Comparison of ENCODE assay signal across 10 cellular contexts in the genomic region with DNA sequence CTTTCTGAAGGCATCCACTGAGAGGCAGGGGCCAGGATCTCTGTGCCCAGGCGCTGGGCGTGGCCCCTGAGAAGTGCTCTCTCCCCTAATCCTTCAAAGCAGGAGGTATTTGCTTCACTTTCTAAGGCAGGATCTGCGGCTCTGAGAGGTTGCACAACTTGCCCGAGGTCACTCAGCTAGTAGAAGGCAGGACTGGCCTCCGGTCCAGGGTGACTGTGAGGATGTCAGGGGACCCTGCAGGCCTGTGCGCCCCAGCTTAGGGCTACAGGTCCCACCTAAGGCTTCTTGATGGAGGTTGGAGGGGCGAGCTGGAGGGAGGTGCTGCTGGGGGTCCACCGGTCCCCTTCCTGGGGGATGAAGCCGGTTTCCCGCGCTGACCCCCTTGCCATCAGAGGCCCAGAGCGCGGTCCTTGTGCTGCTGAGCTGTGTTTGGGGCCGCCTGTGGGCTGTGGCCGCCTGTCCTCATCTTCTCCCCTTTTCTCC. TPM values are rescaled to one million over a fixed set of nuclear protein-coding genes. Genes with fewer than 3 reads are reported as not detected.
DNase-seq lines count a peak whose midpoint lies in the region; ATAC-seq and TF ChIP-seq lines count a peak whose summit lies in the region.
"Had no signal": no experiment of that assay in that cellular context is flagged by ENCODE, and none has a peak within 500 bp of the region (broad histone marks: within the 10 kb centered on the region; RNA-seq: fewer than 3 reads in every experiment).

No MANE protein-coding gene starts in this region.

- H3K4me3 ChIP-seq in GM12865 (ENCODE audit: low read depth, low read length) (peak overlapping the region; percentile 63), adipocyte (ENCODE audit: low read length) (no peak overlapping the region), left ventricle myocardium inferior (peak overlapping the region; percentile 36), skeletal muscle satellite cell (ENCODE audit: low read length) (no peak overlapping the region), OCI-LY7 (ENCODE audit: low read depth, low read length, poor library complexity, severe bottlenecking) (no peak overlapping the region)
- H3K4me3 ChIP-seq: prostate gland had no signal

- peaks cover 4% of the 10 kb centered on the region for H3K27me3 Mint-ChIP-seq in activated T-helper 2 cell treated with anti-CD3 and anti-CD28 coated beads, Interferon-gamma antibody, Interleukin-2, Interleukin-4, amounts not matched to agents 10 μg/mL and 5 μg/mL and 100 μg/mL, durations not matched to agents 14 hours and 24 hours and 36 hours (ENCODE audit: low read depth)

- no peaks in the 10 kb centered on the region for H3K27me3 ChIP-seq in adipocyte (replicated peaks; ENCODE audit: control insufficient read depth, insufficient read depth, low read length)
- no peaks in the 10 kb centered on the region for H3K27me3 ChIP-seq in left ventricle myocardium inferior (ENCODE audit: low read depth)
- H3K27me3 ChIP-seq in skeletal muscle satellite cell (ENCODE audit: control insufficient read depth, insufficient read depth, low read length), result no peaks in the 10 kb centered on the region

- H3K4me1 ChIP-seq in adipocyte (ENCODE audit: control insufficient read depth, insufficient read depth, low read length) (peaks cover 9% of the 10 kb centered on the region), left ventricle myocardium inferior (peaks cover 76% of the 10 kb centered on the region), skeletal muscle satellite cell (ENCODE audit: control insufficient read depth, insufficient read depth, low read length) (peaks cover 19% of the 10 kb centered on the region), OCI-LY7 (ENCODE audit: insufficient read depth, low read length, poor library complexity, severe bottlenecking) (no peaks in the 10 kb centered on the region)
- H3K4me1 ChIP-seq: prostate gland had no signal

- POLR2A ChIA-PET in OCI-LY7 (lab: Charles Lee), result no interaction called here
- POLR2A ChIA-PET in HEK293T (lab: Yijun Ruan, JAX), result no interaction called here

- ATAC-seq in HG03135 (IDR thresholded peaks at IDR 0.05; ENCODE audit: unreplicated experiment), result no peak

- intact Hi-C loops in left ventricle myocardium inferior (cut with micrococcal nuclease), result no loop called here
- intact Hi-C loops in activated T-helper 2 cell treated with anti-CD3 and anti-CD28 coated beads, Interferon-gamma antibody, Interleukin-2, Interleukin-4, amounts not matched to agents 10 μg/mL and 5 μg/mL and 100 μg/mL, durations not matched to agents 14 hours and 24 hours and 36 hours (cut with micrococcal nuclease), result no loop called here
- intact Hi-C loops in OCI-LY7 (cut with micrococcal nuclease; ENCODE audit: unreplicated experiment), result no loop called here

- no peaks in the 10 kb centered on the region for H3K9me3 ChIP-seq in adipocyte (ENCODE audit: control insufficient read depth, low read length)
- no peaks in the 10 kb centered on the region for H3K9me3 ChIP-seq in left ventricle myocardium inferior (replicated peaks)
- no peaks in the 10 kb centered on the region for H3K9me3 ChIP-seq in skeletal muscle satellite cell (replicated peaks; ENCODE audit: low read length)
- H3K9me3 ChIP-seq in OCI-LY7 (ENCODE audit: low read length), result no peaks in the 10 kb centered on the region
- H3K9me3 ChIP-seq: prostate gland had no signal

- H3K4me1 Mint-ChIP-seq in activated T-helper 2 cell treated with anti-CD3 and anti-CD28 coated beads, Interferon-gamma antibody, Interleukin-2, Interleukin-4, amounts not matched to agents 10 μg/mL and 5 μg/mL and 100 μg/mL, durations not matched to agents 14 hours and 24 hours and 36 hours (ENCODE audit: low read depth), result no peaks in the 10 kb centered on the region

- H3K9ac ChIP-seq in adipocyte (ENCODE audit: low read length), result peak overlapping the region; percentile 20
- H3K9ac ChIP-seq in skeletal muscle satellite cell (ENCODE audit: low read depth, low read length), result peak overlapping the region; percentile 71

- CTCF ChIA-PET in OCI-LY7 (lab: Charles Lee; ENCODE audit: unreplicated experiment), result no interaction called here
- CTCF ChIA-PET in HEK293T (lab: Yijun Ruan, JAX), result no interaction called here

- no peaks in the 10 kb centered on the region for H3K79me2 ChIP-seq in OCI-LY7 (ENCODE audit: insufficient read depth, low read depth, low read length)

- BruUV-seq in OCI-LY7 (replicated peaks; lab: Mats Ljungman, UMichigan), result no TSS peak

- H3K27ac Mint-ChIP-seq in activated T-helper 2 cell treated with anti-CD3 and anti-CD28 coated beads, Interferon-gamma antibody, Interleukin-2, Interleukin-4, amounts not matched to agents 10 μg/mL and 5 μg/mL and 100 μg/mL, durations not matched to agents 14 hours and 24 hours and 36 hours, result no peak overlapping the region

- no peaks in the 10 kb centered on the region for H3K9me3 Mint-ChIP-seq in activated T-helper 2 cell treated with anti-CD3 and anti-CD28 coated beads, Interferon-gamma antibody, Interleukin-2, Interleukin-4, amounts not matched to agents 10 μg/mL and 5 μg/mL and 100 μg/mL, durations not matched to agents 14 hours and 24 hours and 36 hours

- no peaks in the 10 kb centered on the region for H4K20me1 ChIP-seq in OCI-LY7 (ENCODE audit: insufficient read depth, low read length)

- H3K9me2 ChIP-seq in OCI-LY7 (ENCODE audit: insufficient read depth, low read length), result no peaks in the 10 kb centered on the region

- no peak for DNase-seq in GM12865 (ENCODE audit: low read depth)
- peak; percentile 57 for DNase-seq in adipocyte (ENCODE audit: low read depth)
- DNase-seq in left ventricle myocardium inferior, result no peak
- DNase-seq in activated T-helper 2 cell treated with anti-CD3 and anti-CD28 coated beads, Interferon-gamma antibody, Interleukin-2, Interleukin-4, amounts not matched to agents 10 μg/mL and 5 μg/mL and 100 μg/mL, durations not matched to agents 14 hours and 24 hours and 36 hours (ENCODE audit: low spot score), result no peak
- DNase-seq in OCI-LY7 (ENCODE audit: low spot score), result no peak
- no peak for DNase-seq in HEK293T (ENCODE audit: extremely low spot score)
- DNase-seq: activated CD8-positive, alpha-beta memory T cell treated with anti-CD3 and anti-CD28 coated beads, Interleukin-2, amount 50 U/mL, for 48 hours had no signal

- peak overlapping the region; percentile 71 for H3K27ac ChIP-seq in left ventricle myocardium inferior (replicated peaks)
- H3K27ac ChIP-seq in OCI-LY7 (ENCODE audit: low read depth, low read length, poor library complexity, severe bottlenecking), result no peak overlapping the region
- H3K27ac ChIP-seq: prostate gland had no signal

- H3K36me3 Mint-ChIP-seq in activated T-helper 2 cell treated with anti-CD3 and anti-CD28 coated beads, Interferon-gamma antibody, Interleukin-2, Interleukin-4, amounts not matched to agents 10 μg/mL and 5 μg/mL and 100 μg/mL, durations not matched to agents 14 hours and 24 hours and 36 hours (ENCODE audit: low read depth), result no peaks in the 10 kb centered on the region

- H3K36me3 ChIP-seq in adipocyte (ENCODE audit: control insufficient read depth, insufficient read depth, low read length, severe bottlenecking) (no peaks in the 10 kb centered on the region), left ventricle myocardium inferior (no peaks in the 10 kb centered on the region), skeletal muscle satellite cell (ENCODE audit: insufficient read depth, low read length) (no peaks in the 10 kb centered on the region), OCI-LY7 (ENCODE audit: insufficient read depth, low read length) (no peaks in the 10 kb centered on the region)
- H3K36me3 ChIP-seq: prostate gland had no signal

- peak overlapping the region; percentile 62 for H3K4me2 ChIP-seq in skeletal muscle satellite cell (ENCODE audit: low read length)
- H3K4me2 ChIP-seq in OCI-LY7 (ENCODE audit: low read length), result no peak overlapping the region

- TF ChIP-seq CTCF in GM12865 (IDR thresholded peaks at IDR 0.05; ENCODE audit: insufficient read depth, low read depth, low read length, missing control alignments), result no peak
- TF ChIP-seq CTCF in left ventricle myocardium inferior (IDR thresholded peaks at IDR 0.05; ENCODE audit: borderline replicate concordance), result no peak
- TF ChIP-seq CTCF in OCI-LY7 (conservative IDR thresholded peaks at IDR 0.05; ENCODE audit: low read length), result no peak

- no peak overlapping the region for H2AFZ ChIP-seq in OCI-LY7 (ENCODE audit: low read length)

- no peak overlapping the region for H3K4me3 Mint-ChIP-seq in activated T-helper 2 cell treated with anti-CD3 and anti-CD28 coated beads, Interferon-gamma antibody, Interleukin-2, Interleukin-4, amounts not matched to agents 10 μg/mL and 5 μg/mL and 100 μg/mL, durations not matched to agents 14 hours and 24 hours and 36 hours (ENCODE audit: low read depth)

TF ChIP-seq in HEK293T, 16 proteins besides CTCF, POLR2A, EP300 and RAD21:
- TF ChIP-seq NFRKB (IDR thresholded peaks at IDR 0.05), result no peak
- TF ChIP-seq FOXM1 (IDR thresholded peaks at IDR 0.05; ENCODE audit: borderline replicate concordance), result no peak
- TF ChIP-seq L3MBTL2 (conservative IDR thresholded peaks at IDR 0.05), result no peak
- TF ChIP-seq SUZ12 (IDR thresholded peaks at IDR 0.05), result no peak
- TF ChIP-seq ARNT (IDR thresholded peaks at IDR 0.05), result no peak
- TF ChIP-seq BHLHE40 (IDR thresholded peaks at IDR 0.05; ENCODE audit: borderline replicate concordance), result no peak
- no peak for TF ChIP-seq ZNF384 (IDR thresholded peaks at IDR 0.05)
- no peak for TF ChIP-seq ELF4 (IDR thresholded peaks at IDR 0.05)

RNA-seq across cellular contexts. Expression of gene SMIM38, which starts 1.0 kb away (rescaled TPM):
- total RNA-seq in left ventricle myocardium inferior (not detected), OCI-LY7 (2022) (0.11 and 0.77 TPM in 2 replicates)
- total RNA-seq in skeletal muscle satellite cell (2012; rRNA removed), result not detected in 2 replicates
- 0.41 and 0.53 TPM in 2 replicates for total RNA-seq in activated T-helper 2 cell treated with anti-CD3 and anti-CD28 coated beads, Interferon-gamma antibody, Interleukin-2, Interleukin-4, amounts not matched to agents 10 μg/mL and 5 μg/mL and 100 μg/mL, durations not matched to agents 14 hours and 24 hours and 36 hours
- 0.33 and 0.63 TPM in 2 replicates for total RNA-seq in OCI-LY7 (2014; rRNA removed; shearing (Covaris generic))

Comparison
In these comparisons a context has a peak if more than half of its experiments do, and no peak if none do; other contexts are left out.
1. H3K4me3 ChIP-seq: peak in GM12865 (single experiment) and left ventricle myocardium inferior (single experiment); none in adipocyte (single experiment), skeletal muscle satellite cell (single experiment) and OCI-LY7 (single experiment).